Comparison of ENCODE assay signal across 10 cellular contexts in genomic region chr21:25462517-25462971, GRCh38.
DNase-seq lines count a peak whose midpoint lies in the region; ATAC-seq and TF ChIP-seq lines count a peak whose summit lies in the region.
"Had no signal": no experiment of that assay in that cellular context is flagged by ENCODE, and none has a peak within 500 bp of the region (broad histone marks: within the 10 kb centered on the region; RNA-seq: fewer than 3 reads in every experiment).

No MANE protein-coding gene starts in this region.

- H3K4me3 Mint-ChIP-seq in activated T-helper 2 cell treated with anti-CD3 and anti-CD28 coated beads, Interferon-gamma antibody, Interleukin-2, Interleukin-4, amounts not matched to agents 10 μg/mL and 5 μg/mL and 100 μg/mL, durations not matched to agents 14 hours and 24 hours and 36 hours (ENCODE audit: low read depth): no peak overlapping the region
- no peak overlapping the region for H3K4me3 Mint-ChIP-seq in immature natural killer cell

- no peaks in the 10 kb centered on the region for H3K27me3 ChIP-seq in heart left ventricle

- peaks cover 19% of the 10 kb centered on the region for H3K9me3 Mint-ChIP-seq in activated T-helper 2 cell treated with anti-CD3 and anti-CD28 coated beads, Interferon-gamma antibody, Interleukin-2, Interleukin-4, amounts not matched to agents 10 μg/mL and 5 μg/mL and 100 μg/mL, durations not matched to agents 14 hours and 24 hours and 36 hours
- H3K9me3 Mint-ChIP-seq in immature natural killer cell: peaks cover 0 to 3% (median 0%) of the 10 kb centered on the region in 6 donors

- no peak for TF ChIP-seq POLR2A in heart left ventricle (IDR thresholded peaks at IDR 0.05)

- DNase-seq in activated T-helper 2 cell treated with anti-CD3 and anti-CD28 coated beads, Interferon-gamma antibody, Interleukin-2, Interleukin-4, amounts not matched to agents 10 μg/mL and 5 μg/mL and 100 μg/mL, durations not matched to agents 14 hours and 24 hours and 36 hours (ENCODE audit: low spot score): no peak
- DNase-seq in immature natural killer cell: no peak
- DNase-seq in heart left ventricle: no peak
- no peak for DNase-seq in coronary artery (ENCODE audit: low spot score)
- no peak for DNase-seq in stimulated activated CD4-positive, alpha-beta T cell treated with anti-CD3 and anti-CD28 coated beads, Interleukin-4, amount 100 ng/mL, for 1 hour
- DNase-seq: DND-41 had no signal

- peaks cover 0 to 8% (median 0%) of the 10 kb centered on the region in 12 donors for H3K4me1 ChIP-seq in heart left ventricle

- H3K27me3 Mint-ChIP-seq in activated T-helper 2 cell treated with anti-CD3 and anti-CD28 coated beads, Interferon-gamma antibody, Interleukin-2, Interleukin-4, amounts not matched to agents 10 μg/mL and 5 μg/mL and 100 μg/mL, durations not matched to agents 14 hours and 24 hours and 36 hours (ENCODE audit: low read depth): no peaks in the 10 kb centered on the region
- H3K27me3 Mint-ChIP-seq in immature natural killer cell (ENCODE audit: low read depth in 3 of 3): peaks cover 0 to 3% (median 0%) of the 10 kb centered on the region in 3 donors

- intact Hi-C loops in activated T-helper 2 cell treated with anti-CD3 and anti-CD28 coated beads, Interferon-gamma antibody, Interleukin-2, Interleukin-4, amounts not matched to agents 10 μg/mL and 5 μg/mL and 100 μg/mL, durations not matched to agents 14 hours and 24 hours and 36 hours (cut with micrococcal nuclease): loop anchor here (1.0 kb wide), 2 partner anchors 25 to 34 kb away; no protein-coding TSS in a partner anchor
- intact Hi-C loops in heart left ventricle (cut with DNase I): no loop called here

- no peak overlapping the region for H3K27ac ChIP-seq in heart left ventricle
- no peak overlapping the region for H3K27ac ChIP-seq in coronary artery

- H3K4me3 ChIP-seq in heart left ventricle (no peak overlapping the region), coronary artery (no peak overlapping the region)

- peaks cover 69% of the 10 kb centered on the region for H3K4me1 Mint-ChIP-seq in activated T-helper 2 cell treated with anti-CD3 and anti-CD28 coated beads, Interferon-gamma antibody, Interleukin-2, Interleukin-4, amounts not matched to agents 10 μg/mL and 5 μg/mL and 100 μg/mL, durations not matched to agents 14 hours and 24 hours and 36 hours (ENCODE audit: low read depth)
- H3K4me1 Mint-ChIP-seq in immature natural killer cell: peaks cover under 1 to 9% of the 10 kb centered on the region in 2 donors

- TF ChIP-seq CTCF in heart left ventricle (IDR thresholded peaks at IDR 0.05): no peak
- TF ChIP-seq CTCF in coronary artery (IDR thresholded peaks at IDR 0.05): no peak

- ATAC-seq in GM18861 (IDR thresholded peaks at IDR 0.05; ENCODE audit: unreplicated experiment) (peak; percentile 34), GM19468 (IDR thresholded peaks at IDR 0.05; ENCODE audit: extremely low read depth, unreplicated experiment) (peak; percentile 56), HG03060 (IDR thresholded peaks at IDR 0.05; ENCODE audit: low read depth, unreplicated experiment) (peak; percentile 26), heart left ventricle (no peak)
- ATAC-seq: Panc1 had no signal

- WGBS in heart left ventricle, 4 donors: 52 to 78% (median 67%) methylated on average over 5 of the region's 5 CpGs

- no peaks in the 10 kb centered on the region for H3K9me3 ChIP-seq in heart left ventricle

- peaks cover 24% of the 10 kb centered on the region for H3K36me3 Mint-ChIP-seq in activated T-helper 2 cell treated with anti-CD3 and anti-CD28 coated beads, Interferon-gamma antibody, Interleukin-2, Interleukin-4, amounts not matched to agents 10 μg/mL and 5 μg/mL and 100 μg/mL, durations not matched to agents 14 hours and 24 hours and 36 hours (ENCODE audit: low read depth)
- no peaks in the 10 kb centered on the region for H3K36me3 Mint-ChIP-seq in immature natural killer cell

- no peaks in the 10 kb centered on the region for H3K36me3 ChIP-seq in heart left ventricle

- peak overlapping the region; percentile 93 for H3K27ac Mint-ChIP-seq in activated T-helper 2 cell treated with anti-CD3 and anti-CD28 coated beads, Interferon-gamma antibody, Interleukin-2, Interleukin-4, amounts not matched to agents 10 μg/mL and 5 μg/mL and 100 μg/mL, durations not matched to agents 14 hours and 24 hours and 36 hours
- H3K27ac Mint-ChIP-seq in immature natural killer cell: no peak overlapping the region

Comparison
In these comparisons a context has a peak if more than half of its experiments do, and no peak if none do; other contexts are left out.
1. ATAC-seq: peak in GM18861 (single experiment), GM19468 (single experiment) and HG03060 (single experiment); none in heart left ventricle (0 of 4).